ENCODE assay signal across 9 cellular contexts in the genomic region with DNA sequence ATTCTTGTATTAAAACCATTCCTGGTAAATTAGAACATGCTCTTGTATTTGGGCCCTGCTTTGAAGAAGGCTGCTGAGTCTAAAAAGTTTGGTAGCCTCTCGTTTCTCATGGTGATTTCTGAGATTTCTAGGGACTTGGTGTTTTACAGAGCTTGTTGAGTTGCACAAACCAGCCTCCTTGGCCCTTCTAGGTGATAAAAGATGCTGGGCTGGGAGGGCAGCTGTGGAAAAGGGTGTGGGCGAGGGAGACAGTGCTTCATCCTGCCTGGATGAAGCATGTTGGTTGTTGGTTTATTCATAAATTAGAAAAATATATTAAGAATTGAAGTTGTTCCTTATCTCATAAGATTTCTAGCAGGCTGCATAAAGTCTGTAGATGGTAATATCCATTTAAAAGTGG.
DNase-seq lines count a peak whose midpoint lies in the region; ATAC-seq lines count a peak whose summit lies in the region.
"Had no signal": no experiment of that assay in that cellular context is flagged by ENCODE, and none has a peak within 500 bp of the region (broad histone marks: within the 10 kb centered on the region; RNA-seq: fewer than 3 reads in every experiment).

No MANE protein-coding gene starts in this region.

- H3K9me3 Mint-ChIP-seq in activated naive CD8-positive, alpha-beta T cell (ENCODE audit: low read depth), result no peaks in the 10 kb centered on the region
- H3K9me3 Mint-ChIP-seq in activated naive CD8-positive, alpha-beta T cell treated with anti-CD3 and anti-CD28 coated beads, Interleukin-2, amount 50 U/mL, for 24 hours, result no peaks in the 10 kb centered on the region
- H3K9me3 Mint-ChIP-seq in dendritic cell treated with granulocyte-macrophage colony-stimulating factor and Interleukin-4, amounts not matched to agents 40 ng/mL and 50 ng/mL, for 4 days, result no peaks in the 10 kb centered on the region

- no peaks in the 10 kb centered on the region for H3K27me3 Mint-ChIP-seq in activated naive CD8-positive, alpha-beta T cell
- no peaks in the 10 kb centered on the region for H3K27me3 Mint-ChIP-seq in activated naive CD8-positive, alpha-beta T cell treated with anti-CD3 and anti-CD28 coated beads, Interleukin-2, amount 50 U/mL, for 24 hours
- H3K27me3 Mint-ChIP-seq in dendritic cell treated with granulocyte-macrophage colony-stimulating factor and Interleukin-4, amounts not matched to agents 40 ng/mL and 50 ng/mL, for 4 days, result no peaks in the 10 kb centered on the region

- 28% methylated on average over 2 of the region's 2 CpGs for WGBS in urinary bladder

- H3K9me3 ChIP-seq in muscle layer of duodenum (ENCODE audit: control insufficient read depth in 1 of 2, low read length in 2 of 2), result no peaks in the 10 kb centered on the region

- intact Hi-C loops in dendritic cell treated with granulocyte-macrophage colony-stimulating factor and Interleukin-4, amounts not matched to agents 40 ng/mL and 50 ng/mL, for 4 days (cut with micrococcal nuclease), result no loop called here

- no peak for DNase-seq in activated naive CD8-positive, alpha-beta T cell treated with anti-CD3 and anti-CD28 coated beads, Interleukin-2, amount 50 U/mL, for 24 hours
- DNase-seq in stimulated activated CD4-positive, alpha-beta T cell treated with anti-CD3 and anti-CD28 coated beads, Interleukin-12 subunit alpha, Interleukin-12 subunit beta, amount 100 ng/mL, for 4 hours, result no peak
- no peak for DNase-seq in GM03348 (ENCODE audit: low spot score)
- DNase-seq: stimulated activated naive CD8-positive, alpha-beta T cell treated with anti-CD3 and anti-CD28 coated beads, Interleukin-15, Interleukin-2, amounts not matched to agents 100 U/mL and 50 U/mL, for 24 hours had no signal

- H3K27ac Mint-ChIP-seq in activated naive CD8-positive, alpha-beta T cell, result peak overlapping the region; percentile 3
- H3K27ac Mint-ChIP-seq in activated naive CD8-positive, alpha-beta T cell treated with anti-CD3 and anti-CD28 coated beads, Interleukin-2, amount 50 U/mL, for 24 hours, result no peak overlapping the region
- H3K27ac Mint-ChIP-seq in dendritic cell treated with granulocyte-macrophage colony-stimulating factor and Interleukin-4, amounts not matched to agents 40 ng/mL and 50 ng/mL, for 4 days, result peak overlapping the region; percentile 40

- no peak overlapping the region for H3K4me3 Mint-ChIP-seq in activated naive CD8-positive, alpha-beta T cell
- H3K4me3 Mint-ChIP-seq in activated naive CD8-positive, alpha-beta T cell treated with anti-CD3 and anti-CD28 coated beads, Interleukin-2, amount 50 U/mL, for 24 hours, result no peak overlapping the region
- H3K4me3 Mint-ChIP-seq in dendritic cell treated with granulocyte-macrophage colony-stimulating factor and Interleukin-4, amounts not matched to agents 40 ng/mL and 50 ng/mL, for 4 days, result no peak overlapping the region

- H3K36me3 ChIP-seq in muscle layer of duodenum (ENCODE audit: control insufficient read depth in 1 of 2, insufficient read depth in 2 of 2, low read length in 2 of 2), result no peaks in the 10 kb centered on the region
- no peaks in the 10 kb centered on the region for H3K36me3 ChIP-seq in urinary bladder (ENCODE audit: insufficient read depth)

- H3K4me1 ChIP-seq in muscle layer of duodenum (ENCODE audit: control insufficient read depth in 1 of 2, insufficient read depth in 2 of 2, low read length in 2 of 2), result peaks cover 24 to 44% of the 10 kb centered on the region in 2 donors
- peaks cover 2% of the 10 kb centered on the region for H3K4me1 ChIP-seq in urinary bladder (ENCODE audit: insufficient read depth)

- ATAC-seq in activated naive CD8-positive, alpha-beta T cell treated with anti-CD3 and anti-CD28 coated beads, Interleukin-2, amount 50 U/mL, for 24 hours, result no peak
- no peak for ATAC-seq in HG03469 (IDR thresholded peaks at IDR 0.05; ENCODE audit: unreplicated experiment)
- ATAC-seq: stimulated activated naive CD8-positive, alpha-beta T cell treated with anti-CD3 and anti-CD28 coated beads, Interleukin-15, Interleukin-2, amounts not matched to agents 100 U/mL and 50 U/mL, for 24 hours had no signal

- no peak overlapping the region for H3K4me3 ChIP-seq in muscle layer of duodenum (ENCODE audit: low read depth in 1 of 2, low read length in 2 of 2)
- no peak overlapping the region for H3K4me3 ChIP-seq in urinary bladder (ENCODE audit: low read depth, low read length)

- H3K36me3 Mint-ChIP-seq in activated naive CD8-positive, alpha-beta T cell, result no peaks in the 10 kb centered on the region
- no peaks in the 10 kb centered on the region for H3K36me3 Mint-ChIP-seq in activated naive CD8-positive, alpha-beta T cell treated with anti-CD3 and anti-CD28 coated beads, Interleukin-2, amount 50 U/mL, for 24 hours (ENCODE audit: low read depth)
- H3K36me3 Mint-ChIP-seq in dendritic cell treated with granulocyte-macrophage colony-stimulating factor and Interleukin-4, amounts not matched to agents 40 ng/mL and 50 ng/mL, for 4 days (ENCODE audit: low read depth), result no peaks in the 10 kb centered on the region

- H3K4me1 Mint-ChIP-seq in activated naive CD8-positive, alpha-beta T cell (ENCODE audit: low read depth), result peaks cover 68% of the 10 kb centered on the region
- peaks cover 45% of the 10 kb centered on the region for H3K4me1 Mint-ChIP-seq in activated naive CD8-positive, alpha-beta T cell treated with anti-CD3 and anti-CD28 coated beads, Interleukin-2, amount 50 U/mL, for 24 hours
- H3K4me1 Mint-ChIP-seq in dendritic cell treated with granulocyte-macrophage colony-stimulating factor and Interleukin-4, amounts not matched to agents 40 ng/mL and 50 ng/mL, for 4 days (ENCODE audit: low read depth), result peaks cover 50% of the 10 kb centered on the region

- no peaks in the 10 kb centered on the region for H3K27me3 ChIP-seq in muscle layer of duodenum (ENCODE audit: low read depth, low read length)

- H3K27ac ChIP-seq in muscle layer of duodenum (ENCODE audit: low read length) (peak overlapping the region; percentile 35), urinary bladder (ENCODE audit: low read depth) (peak overlapping the region; percentile 71)
